Comparison of ENCODE assay signal across 1 cellular context in genomic region chr22:46678785-46679700, GRCh38.
TF ChIP-seq lines count a peak whose summit lies in the region.

No MANE protein-coding gene starts in this region.

TF ChIP-seq in GM23338, 12 proteins besides CTCF, POLR2A, EP300 and RAD21 (continued from another document):
- TF ChIP-seq ZNF462 (CRISPR knock-in tag; IDR thresholded peaks at IDR 0.05), result no peak
- no peak for TF ChIP-seq ETS1 (IDR thresholded peaks at IDR 0.05)
- TF ChIP-seq EZH2phosphoT487 (IDR thresholded peaks at IDR 0.05; ENCODE audit: unreplicated experiment), result no peak
- no peak for TF ChIP-seq ZNF331 (CRISPR knock-in tag; IDR thresholded peaks at IDR 0.05; ENCODE audit: low read depth)
- no peak for TF ChIP-seq REST (IDR thresholded peaks at IDR 0.05; ENCODE audit: unreplicated experiment)
- no peak for TF ChIP-seq EZH2 (IDR thresholded peaks at IDR 0.05; ENCODE audit: low read depth, unreplicated experiment)
- no peak for TF ChIP-seq JUNB (IDR thresholded peaks at IDR 0.05; ENCODE audit: unreplicated experiment)
- no peak for TF ChIP-seq STAT1 (IDR thresholded peaks at IDR 0.05; ENCODE audit: unreplicated experiment)
- TF ChIP-seq NANOG (IDR thresholded peaks at IDR 0.05; ENCODE audit: borderline replicate concordance), result no peak
- TF ChIP-seq POLR2AphosphoS5 (IDR thresholded peaks at IDR 0.05; ENCODE audit: low read depth), result no peak
- no peak for TF ChIP-seq ZNF114 (CRISPR knock-in tag; IDR thresholded peaks at IDR 0.05)
